In the genomic region with DNA sequence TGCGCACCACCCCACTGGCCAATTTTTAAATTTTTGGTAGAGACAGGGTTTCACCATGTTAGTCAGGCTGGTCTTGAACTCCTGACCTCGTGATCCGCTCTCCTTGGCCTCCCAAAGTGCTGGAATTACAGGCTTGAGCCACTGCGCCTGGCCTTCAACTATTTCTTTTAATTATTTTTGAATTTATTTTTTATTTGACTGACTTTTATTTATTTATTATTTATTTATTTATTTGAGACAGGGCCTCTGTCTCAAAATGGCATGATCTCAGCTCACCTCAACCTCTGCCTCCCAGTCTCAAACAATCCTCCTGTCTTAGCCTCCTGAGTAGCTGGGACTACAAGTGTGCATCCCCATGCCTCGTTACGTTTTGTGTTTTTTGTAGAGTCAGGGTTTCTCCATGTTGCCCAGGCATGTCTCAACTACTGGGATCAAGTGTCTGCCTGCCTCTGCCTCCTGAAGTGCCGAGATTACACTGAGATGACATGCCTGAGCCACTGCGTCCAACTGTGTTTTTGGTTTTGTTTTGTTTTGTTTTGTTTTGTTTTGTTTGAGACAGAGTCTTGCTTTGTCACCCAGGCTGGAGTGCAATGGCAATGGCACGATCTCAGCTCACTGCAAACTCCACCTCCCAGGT, we compare ENCODE assay signal across 1 cellular context.
TF ChIP-seq lines count a peak whose summit lies in the region.

No MANE protein-coding gene starts in this region.

TF ChIP-seq in WTC11, 78 proteins besides CTCF, POLR2A, EP300 and RAD21:
- TF ChIP-seq HMGA2 (CRISPR knock-in tag; IDR thresholded peaks at IDR 0.05) = peak; percentile 93
